ENCODE assay signal across 8 cellular contexts in genomic region chr6:80214436-80215022, GRCh38.
A peak's percentile ranks its signal among the peaks of the same experiment; 100 is the strongest.
DNase-seq lines count a peak whose midpoint lies in the region; ATAC-seq and TF ChIP-seq lines count a peak whose summit lies in the region.

No MANE protein-coding gene starts in this region.

- no peaks in the 10 kb centered on the region for H3K4me1 ChIP-seq in mesenchymal stem cell (ENCODE audit: control insufficient read depth, insufficient read depth, low read depth, low read length)

- peak overlapping the region; percentile 7 for H3K9ac ChIP-seq in mesenchymal stem cell (ENCODE audit: low read length)

- POLR2A ChIA-PET in RWPE1 (lab: Yijun Ruan, JAX; ENCODE audit: low non-redundant PET) = no interaction called here

- H3K4me2 ChIP-seq in mesenchymal stem cell (ENCODE audit: low read length, poor library complexity, severe bottlenecking) = no peak overlapping the region

- no peak overlapping the region for H2AFZ ChIP-seq in mesenchymal stem cell (ENCODE audit: low read depth, low read length)

- H3K36me3 ChIP-seq in MG63 (no peaks in the 10 kb centered on the region), mesenchymal stem cell (ENCODE audit: control insufficient read depth in 1 of 2, insufficient read depth in 2 of 2, low read depth in 1 of 2, low read length in 2 of 2) (peaks cover 0 to 3% of the 10 kb centered on the region in 2 experiments)

- peak; percentile 78 for ATAC-seq in HG02571 (IDR thresholded peaks at IDR 0.05; ENCODE audit: unreplicated experiment)
- no peak for ATAC-seq in HG02970 (IDR thresholded peaks at IDR 0.05; ENCODE audit: low FRiP score, unreplicated experiment)

- no peak overlapping the region for H2BK5ac ChIP-seq in mesenchymal stem cell (ENCODE audit: low read depth, low read length, poor library complexity, severe bottlenecking)

- no peak overlapping the region for H4K91ac ChIP-seq in mesenchymal stem cell (ENCODE audit: low read length)

- H3K23ac ChIP-seq in mesenchymal stem cell (ENCODE audit: low read length in 2 of 2) = no peak overlapping the region

- DNase-seq in ACHN (peak; percentile 56), MG63 (peak; percentile 4), RWPE1 (ENCODE audit: low spot score) (peak; percentile 62), dorsolateral prefrontal cortex (peak in 5 of 10 donors; percentile 20 to 52 (median 43)), mesenchymal stem cell (peak; percentile 72)

- H2BK15ac ChIP-seq in mesenchymal stem cell (ENCODE audit: low read depth, poor library complexity, severe bottlenecking) = no peak overlapping the region

- no peaks in the 10 kb centered on the region for H3K9me3 ChIP-seq in MG63
- H3K9me3 ChIP-seq in mesenchymal stem cell (ENCODE audit: control insufficient read depth, low read length) = no peaks in the 10 kb centered on the region

- no peak overlapping the region for H4K8ac ChIP-seq in mesenchymal stem cell (ENCODE audit: low read length)

- no peak overlapping the region for H2BK120ac ChIP-seq in mesenchymal stem cell (ENCODE audit: low read depth, low read length)

- in situ Hi-C loops in ACHN (cut with HindIII; ENCODE audit: low pct_ligation_motif_present, low pct_unique_long_range_greater_than_20kb, low sequenced_read_pairs) = no loop called here

- H3K79me1 ChIP-seq in mesenchymal stem cell (replicated peaks; ENCODE audit: low read length, poor library complexity, severe bottlenecking) = peaks cover 1% of the 10 kb centered on the region

- WGBS in mesenchymal stem cell = 58% methylated on average over 2 of the region's 4 CpGs

- CTCF ChIA-PET in RWPE1 (lab: Yijun Ruan, JAX) = interaction anchor here (0.6 to 1.0 kb wide), 7 partner anchors 12 to 1251 kb away, joined by 3 to 4 read pairs (median 3); no protein-coding TSS in a partner anchor

- H3K27ac ChIP-seq in RWPE1 (no peak overlapping the region), dorsolateral prefrontal cortex (no peak overlapping the region), mesenchymal stem cell (ENCODE audit: low read length, poor library complexity, severe bottlenecking) (no peak overlapping the region)

- intact Hi-C loops in dorsolateral prefrontal cortex (cut with DNase I) = loop anchor here in 1 of 2 donors (10.0 kb wide), 1 partner anchor 120 kb away; no protein-coding TSS in a partner anchor

- TF ChIP-seq CTCF in GM12874 (IDR thresholded peaks at IDR 0.05; ENCODE audit: insufficient read depth, low read depth, low read length) (peak; percentile 68; the same call in 1 of the 2 replicates), RWPE1 (conservative IDR thresholded peaks at IDR 0.05; ENCODE audit: low read depth) (peak; percentile 78), dorsolateral prefrontal cortex (IDR thresholded peaks at IDR 0.05 in 54 of 56, conservative IDR thresholded peaks at IDR 0.05 in 2 of 56; ENCODE audit: low read depth in 1 of 56, partially characterized antibody in 56 of 56) (peak; percentile 26 to 82 (median 72))

- H3K4ac ChIP-seq in mesenchymal stem cell (ENCODE audit: low read depth in 1 of 2, low read length in 2 of 2) = no peak overlapping the region

- no peaks in the 10 kb centered on the region for H3K27me3 ChIP-seq in MG63
- H3K27me3 ChIP-seq in dorsolateral prefrontal cortex = no peaks in the 10 kb centered on the region
- H3K27me3 ChIP-seq in mesenchymal stem cell (ENCODE audit: control insufficient read depth in 1 of 2, insufficient read depth in 1 of 2, low read length in 2 of 2) = no peaks in the 10 kb centered on the region

- no peak overlapping the region for H2BK12ac ChIP-seq in mesenchymal stem cell (ENCODE audit: low read length in 2 of 2)

- no peak overlapping the region for H3K14ac ChIP-seq in mesenchymal stem cell (ENCODE audit: low read length in 2 of 2)

- H2AK5ac ChIP-seq in mesenchymal stem cell (ENCODE audit: low read length, severe bottlenecking) = no peak overlapping the region

- no peak overlapping the region for H3K18ac ChIP-seq in mesenchymal stem cell (ENCODE audit: low read depth in 1 of 2, low read length in 2 of 2)

- no peak overlapping the region for H3K4me3 ChIP-seq in MG63
- H3K4me3 ChIP-seq in dorsolateral prefrontal cortex = no peak overlapping the region
- H3K4me3 ChIP-seq in mesenchymal stem cell (ENCODE audit: insufficient read depth in 1 of 2, low read depth in 1 of 2, low read length in 2 of 2) = no peak overlapping the region
